In genomic region chr14:30006695-30007094, GRCh38 we compare ENCODE assay signal across 17 cellular contexts.
"Had no signal": no experiment of that assay in that cellular context is flagged by ENCODE, and none has a peak within 500 bp of the region (broad histone marks: within the 10 kb centered on the region; RNA-seq: fewer than 3 reads in every experiment).

No MANE protein-coding gene starts in this region.

- H3K9me3 ChIP-seq: colonic mucosa, esophagus muscularis mucosa, gastroesophageal sphincter, left lung, lower lobe of right lung, mucosa of descending colon had no signal

- H3K4me3 ChIP-seq: colonic mucosa, esophagus muscularis mucosa, gastroesophageal sphincter, heart right ventricle, left lung, lower lobe of right lung, mucosa of descending colon had no signal

- H3K36me3 Mint-ChIP-seq: mesothelial cell of epicardium had no signal

- H3K27ac Mint-ChIP-seq: dendritic cell treated with granulocyte-macrophage colony-stimulating factor and Interleukin-4, amounts not matched to agents 40 ng/mL and 50 ng/mL, for 4 days; effector memory CD8-positive, alpha-beta T cell; mesothelial cell of epicardium had no signal

- H3K4me1 ChIP-seq: colonic mucosa, gastroesophageal sphincter, heart right ventricle, left lung, lower lobe of right lung had no signal

- H3K4me3 Mint-ChIP-seq: dendritic cell treated with granulocyte-macrophage colony-stimulating factor and Interleukin-4, amounts not matched to agents 40 ng/mL and 50 ng/mL, for 4 days; effector memory CD8-positive, alpha-beta T cell; mesothelial cell of epicardium had no signal

- H3K27me3 Mint-ChIP-seq: dendritic cell treated with granulocyte-macrophage colony-stimulating factor and Interleukin-4, amounts not matched to agents 40 ng/mL and 50 ng/mL, for 4 days; effector memory CD8-positive, alpha-beta T cell had no signal

- H3K36me3 ChIP-seq: colonic mucosa, esophagus muscularis mucosa, gastroesophageal sphincter, heart right ventricle, left lung, lower lobe of right lung had no signal

- ATAC-seq: effector memory CD8-positive, alpha-beta T cell; foreskin keratinocyte; gastroesophageal sphincter; heart right ventricle; left lung; left ventricle myocardium superior; lower lobe of right lung; mucosa of descending colon had no signal

- H3K27me3 ChIP-seq: colonic mucosa, esophagus muscularis mucosa, foreskin keratinocyte, gastroesophageal sphincter, heart right ventricle, left lung had no signal

- H3K9me3 Mint-ChIP-seq: dendritic cell treated with granulocyte-macrophage colony-stimulating factor and Interleukin-4, amounts not matched to agents 40 ng/mL and 50 ng/mL, for 4 days had no signal

- DNase-seq: colonic mucosa; cortex of kidney; effector CD8-positive, alpha-beta T cell; effector memory CD8-positive, alpha-beta T cell; foreskin keratinocyte; heart right ventricle; hippocampal formation; left cardiac atrium; left lung; left ventricle myocardium superior; lower lobe of right lung; mesenchymal stem cell; mucosa of descending colon had no signal

- H3K27ac ChIP-seq: colonic mucosa, esophagus muscularis mucosa, foreskin keratinocyte, gastroesophageal sphincter, heart right ventricle, left lung, lower lobe of right lung had no signal
